In genomic region chr14:55103005-55103640, GRCh38 we compare ENCODE assay signal across 8 cellular contexts. TPM values are rescaled to one million over a fixed set of nuclear protein-coding genes. Genes with fewer than 3 reads are reported as not detected.
A peak's percentile ranks its signal among the peaks of the same experiment; 100 is the strongest.
DNase-seq lines count a peak whose midpoint lies in the region; ATAC-seq and TF ChIP-seq lines count a peak whose summit lies in the region.

No MANE protein-coding gene starts in this region.

- no peaks in the 10 kb centered on the region for H3K9me2 ChIP-seq in PC-3 (replicated peaks; ENCODE audit: low read length)

- peaks cover 6% of the 10 kb centered on the region for H3K9me3 ChIP-seq in PC-3 (ENCODE audit: low read length)

- H3K27ac ChIP-seq in PC-3 (ENCODE audit: low read length) = peak overlapping the region; percentile 89

- peak overlapping the region; percentile 56 for H2AFZ ChIP-seq in PC-3 (ENCODE audit: low read length)

- BruUV-seq in PC-3 (replicated peaks; lab: Mats Ljungman, UMichigan) = no TSS peak

- intact Hi-C loops in PC-3 (cut with micrococcal nuclease) = no loop called here
- intact Hi-C loops in Right ventricle myocardium inferior (cut with DNase I) = no loop called here

- peak overlapping the region; percentile 79 for H3K9ac ChIP-seq in PC-3 (ENCODE audit: low read length)

- peak overlapping the region; percentile 51 for H3K4me3 ChIP-seq in PC-3 (ENCODE audit: low read length)
- H3K4me3 ChIP-seq in retinal pigment epithelial cell (ENCODE audit: low read length) = no peak overlapping the region

- no peaks in the 10 kb centered on the region for H4K20me1 ChIP-seq in PC-3 (ENCODE audit: low read length)

- H3F3A ChIP-seq in PC-3 (ENCODE audit: low read length, unreplicated experiment) = peaks cover 20% of the 10 kb centered on the region

- CTCF ChIA-PET in PC-3 (lab: Charles Lee) = interaction anchor here (0.5 to 2.3 kb wide), 4 partner anchors 13 to 534 kb away, joined by 6 to 12 read pairs (median 8); partner anchors contain the start of gene LGALS3

- peaks cover 50% of the 10 kb centered on the region for H3K4me1 ChIP-seq in PC-3 (ENCODE audit: insufficient read depth, low read length)

- no peaks in the 10 kb centered on the region for H3K79me2 ChIP-seq in PC-3 (ENCODE audit: low read length)

- peaks cover 5% of the 10 kb centered on the region; the same call in 1 of the 2 replicates for H3K36me3 ChIP-seq in PC-3 (ENCODE audit: low read depth, low read length)

- H3K27me3 ChIP-seq in PC-3 (ENCODE audit: low read length) = no peaks in the 10 kb centered on the region

- DNase-seq in NCI-H748 (lab: John Stamatoyannopoulos, UW; ENCODE audit: unreplicated experiment) (peak; percentile 32), NCI-H748 treated with DMSO at 0.1 percent for 48 hours (lab: John Stamatoyannopoulos, UW) (no peak), PC-3 (peak; percentile 100), Right ventricle myocardium inferior (ENCODE audit: missing footprints) (peak; percentile 74), retinal pigment epithelial cell (ENCODE audit: low read depth) (peak; percentile 89)
- peak; percentile 85 for DNase-seq in activated effector memory CD4-positive, alpha-beta T cell treated with anti-CD3 and anti-CD28 coated beads, Interleukin-2, amount 50 U/mL, for 16 hours

- ATAC-seq in HG03060 (IDR thresholded peaks at IDR 0.05; ENCODE audit: low read depth, unreplicated experiment) (peak; percentile 23), PC-3 (peak; percentile 78), Right ventricle myocardium inferior (peak; percentile 68), GM21526 (IDR thresholded peaks at IDR 0.05; ENCODE audit: low FRiP score, unreplicated experiment) (no peak)

- peak overlapping the region; percentile 77 for H3K4me2 ChIP-seq in PC-3 (ENCODE audit: low read length)

- TF ChIP-seq CTCF in PC-3 (conservative IDR thresholded peaks at IDR 0.05; ENCODE audit: low read depth, low read length) = 0 out of 2 replicates have a peak, but pooled peaks have one; percentile 7
- TF ChIP-seq CTCF in retinal pigment epithelial cell (conservative IDR thresholded peaks at IDR 0.05; ENCODE audit: low read depth, low read length) = no peak

- POLR2A ChIA-PET in PC-3 (lab: Charles Lee; ENCODE audit: unreplicated experiment) = interaction anchor here (0.5 to 2.8 kb wide), 8 partner anchors 8 to 88 kb away, joined by 3 to 45 read pairs (median 4); partner anchors contain the start of genes DLGAP5 and LGALS3

RNA-seq across cellular contexts. Expression of gene LGALS3, which starts 25.9 kb away (rescaled TPM):
- total RNA-seq in PC-3 (2014; rRNA removed) (317 and 333 TPM in 2 replicates), Right ventricle myocardium inferior (265 TPM)

RNA-seq across cellular contexts. Expression of gene MAPK1IP1L, which starts 51.7 kb away (rescaled TPM):
- total RNA-seq in PC-3 (2014; rRNA removed) (73.9 and 75.9 TPM in 2 replicates), Right ventricle myocardium inferior (65.0 TPM)
